23 cellular contexts compared by ENCODE assay signal in genomic region chr17:43475494-43476089, GRCh38.
"Had no signal": no experiment of that assay in that cellular context is flagged by ENCODE, and none has a peak within 500 bp of the region (broad histone marks: within the 10 kb centered on the region; RNA-seq: fewer than 3 reads in every experiment).

No MANE protein-coding gene starts in this region.

- H3K36me3 Mint-ChIP-seq: activated CD4-positive, alpha-beta memory T cell treated with anti-CD3 and anti-CD28 coated beads for 36 hours; activated naive CD4-positive, alpha-beta T cell treated with anti-CD3 and anti-CD28 coated beads, Interleukin-2, amount 10 ng/mL, durations not matched to agents 7 days and 5 days; activated naive CD8-positive, alpha-beta T cell treated with anti-CD3 and anti-CD28 coated beads, Interleukin-2, amount 10 ng/mL, durations not matched to agents 7 days and 5 days; natural killer cell; T-cell had no signal

- H3K27ac Mint-ChIP-seq: activated CD4-positive, alpha-beta memory T cell treated with anti-CD3 and anti-CD28 coated beads for 36 hours; activated CD4-positive, alpha-beta T cell treated with anti-CD3 and anti-CD28 coated beads, Interleukin-2, amount 10 ng/mL, durations not matched to agents 24 days and 14 days; activated naive CD4-positive, alpha-beta T cell treated with anti-CD3 and anti-CD28 coated beads, Interleukin-2, amount 10 ng/mL, durations not matched to agents 7 days and 5 days; activated naive CD8-positive, alpha-beta T cell treated with anti-CD3 and anti-CD28 coated beads, Interleukin-2, amount 10 ng/mL, durations not matched to agents 7 days and 5 days; activated T-cell treated with anti-CD3 and anti-CD28 coated beads, Interleukin-2, amount 50 U/mL, for 24 hours; effector memory CD8-positive, alpha-beta T cell; natural killer cell; T-cell had no signal

- H3K36me3 ChIP-seq: ascending aorta, heart right ventricle, right atrium auricular region, suprapubic skin, tibial nerve had no signal

- H3K4me3 ChIP-seq: ascending aorta, heart right ventricle, right atrium auricular region, suprapubic skin, tibial nerve had no signal

- H3K27me3 ChIP-seq: ascending aorta, heart right ventricle, right atrium auricular region, suprapubic skin, tibial nerve had no signal

- H3K27me3 Mint-ChIP-seq: activated CD4-positive, alpha-beta memory T cell treated with anti-CD3 and anti-CD28 coated beads for 36 hours; effector memory CD8-positive, alpha-beta T cell had no signal

- H3K4me1 Mint-ChIP-seq: activated CD4-positive, alpha-beta T cell treated with anti-CD3 and anti-CD28 coated beads, Interleukin-2, amount 10 ng/mL, durations not matched to agents 24 days and 14 days; activated naive CD4-positive, alpha-beta T cell treated with anti-CD3 and anti-CD28 coated beads, Interleukin-2, amount 10 ng/mL, durations not matched to agents 7 days and 5 days; activated naive CD8-positive, alpha-beta T cell treated with anti-CD3 and anti-CD28 coated beads, Interleukin-2, amount 10 ng/mL, durations not matched to agents 7 days and 5 days; natural killer cell; T-cell had no signal

- H3K4me3 Mint-ChIP-seq: activated CD4-positive, alpha-beta memory T cell treated with anti-CD3 and anti-CD28 coated beads for 36 hours; activated CD4-positive, alpha-beta T cell treated with anti-CD3 and anti-CD28 coated beads, Interleukin-2, amount 10 ng/mL, durations not matched to agents 24 days and 14 days; activated naive CD4-positive, alpha-beta T cell treated with anti-CD3 and anti-CD28 coated beads, Interleukin-2, amount 10 ng/mL, durations not matched to agents 7 days and 5 days; activated naive CD8-positive, alpha-beta T cell treated with anti-CD3 and anti-CD28 coated beads, Interleukin-2, amount 10 ng/mL, durations not matched to agents 7 days and 5 days; activated T-cell treated with anti-CD3 and anti-CD28 coated beads, Interleukin-2, amount 50 U/mL, for 24 hours; effector memory CD8-positive, alpha-beta T cell; natural killer cell; T-cell had no signal

- H3K4me1 ChIP-seq: ascending aorta, heart right ventricle, right atrium auricular region, tibial nerve had no signal

- H3K27ac ChIP-seq: ascending aorta, heart right ventricle, right atrium auricular region, suprapubic skin, tibial nerve had no signal

- ATAC-seq: effector memory CD8-positive, alpha-beta T cell; esophagus mucosa; heart right ventricle; left ventricle myocardium superior; natural killer cell; T-cell had no signal

- H3K9me3 Mint-ChIP-seq: activated CD4-positive, alpha-beta memory T cell treated with anti-CD3 and anti-CD28 coated beads for 36 hours; activated CD4-positive, alpha-beta T cell treated with anti-CD3 and anti-CD28 coated beads, Interleukin-2, amount 10 ng/mL, durations not matched to agents 24 days and 14 days; activated naive CD4-positive, alpha-beta T cell treated with anti-CD3 and anti-CD28 coated beads, Interleukin-2, amount 10 ng/mL, durations not matched to agents 7 days and 5 days; activated naive CD8-positive, alpha-beta T cell treated with anti-CD3 and anti-CD28 coated beads, Interleukin-2, amount 10 ng/mL, durations not matched to agents 7 days and 5 days; activated T-cell treated with anti-CD3 and anti-CD28 coated beads, Interleukin-2, amount 50 U/mL, for 24 hours; effector memory CD8-positive, alpha-beta T cell; natural killer cell; T-cell had no signal

- DNase-seq: activated CD4-positive, alpha-beta memory T cell treated with anti-CD3 and anti-CD28 coated beads for 36 hours; activated CD4-positive, alpha-beta T cell treated with anti-CD3 and anti-CD28 coated beads, Interleukin-2, amount 10 ng/mL, durations not matched to agents 24 days and 14 days; activated CD8-positive, alpha-beta memory T cell treated with anti-CD3 and anti-CD28 coated beads, Interleukin-2, amount 50 U/mL, for 48 hours; activated gamma-delta T cell; activated naive CD4-positive, alpha-beta T cell treated with anti-CD3 and anti-CD28 coated beads, Interleukin-2, amount 10 ng/mL, durations not matched to agents 7 days and 5 days; activated naive CD8-positive, alpha-beta T cell treated with anti-CD3 and anti-CD28 coated beads, Interleukin-2, amount 10 ng/mL, durations not matched to agents 7 days and 5 days; activated T-cell treated with anti-CD3 and anti-CD28 coated beads, Interleukin-2, amount 50 U/mL, for 24 hours; caudate nucleus; cortex of kidney; effector memory CD8-positive, alpha-beta T cell; foreskin fibroblast; heart right ventricle; left ventricle myocardium superior; midbrain; natural killer cell; stimulated activated CD4-positive, alpha-beta T cell treated with anti-CD3 and anti-CD28 coated beads, Interleukin-15, amount 100 ng/mL, for 24 hours; stimulated activated naive CD4-positive, alpha-beta T cell; T-cell had no signal

- H3K9me3 ChIP-seq: ascending aorta, heart right ventricle, right atrium auricular region, suprapubic skin, tibial nerve had no signal
